7 cellular contexts compared by ENCODE assay signal in the genomic region with DNA sequence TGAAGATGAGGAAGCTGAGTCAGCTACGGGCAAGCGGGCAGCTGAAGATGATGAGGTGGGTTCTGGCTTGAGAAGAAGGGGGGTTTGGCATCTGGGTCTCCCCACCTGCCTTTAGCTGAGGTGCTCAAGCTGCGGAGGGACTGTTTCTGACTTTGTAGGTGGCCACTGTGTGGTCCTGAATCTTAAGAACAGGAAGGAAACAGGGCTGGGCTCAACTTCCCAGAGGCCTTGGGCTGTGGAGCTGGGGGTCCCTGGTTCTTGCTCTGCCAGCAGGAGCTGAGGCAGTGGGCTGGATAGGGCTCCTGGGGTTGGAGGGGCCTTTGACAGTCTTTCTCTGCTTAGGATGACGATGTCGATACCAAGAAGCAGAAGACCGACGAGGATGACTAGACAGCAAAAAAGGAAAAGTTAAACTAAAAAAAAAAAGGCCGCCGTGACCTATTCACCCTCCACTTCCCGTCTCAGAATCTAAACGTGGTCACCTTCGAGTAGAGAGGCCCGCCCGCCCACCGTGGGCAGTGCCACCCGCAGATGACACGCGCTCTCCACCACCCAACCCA. TPM values are rescaled to one million over a fixed set of nuclear protein-coding genes. Genes with fewer than 3 reads are reported as not detected.
DNase-seq lines count a peak whose midpoint lies in the region; ATAC-seq and TF ChIP-seq lines count a peak whose summit lies in the region.
"Not testable (repeated sequence)": the region's sequence is repeated elsewhere in the genome, so short reads cannot be mapped to it uniquely, and the experiment has no call there.

No MANE protein-coding gene starts in this region.

- H2AFZ ChIP-seq in HCT116 (ENCODE audit: low read depth, low read length, poor library complexity, severe bottlenecking), result not testable (repeated sequence)

- H3K27ac ChIP-seq in HCT116 (ENCODE audit: low read depth, low read length) (peak overlapping the region; percentile 99), RWPE2 (ENCODE audit: poor library complexity, severe bottlenecking) (peak overlapping the region; percentile 90)
- not testable (repeated sequence) for H3K27ac ChIP-seq in brain microvascular endothelial cell

- in situ Hi-C loops in brain microvascular endothelial cell (cut with HindIII; ENCODE audit: low pct_ligation_motif_present, low sequenced_read_pairs), result not testable (repeated sequence)

- H3K9ac ChIP-seq in HCT116 (ENCODE audit: low read length), result peak overlapping the region; percentile 94

- BruUV-seq in HCT116 (replicated peaks; lab: Mats Ljungman, UMichigan), result not testable (repeated sequence)

- RAD21 ChIA-PET in HCT116 (lab: Charles Lee; ENCODE audit: low non-redundant PET in 1 of 2, low total read pairs in 2 of 2, uncharacterized antibody in 2 of 2, unreplicated experiment in 2 of 2), result not testable (repeated sequence)

- not testable (repeated sequence) for H3K9me3 ChIP-seq in HCT116 (ENCODE audit: control insufficient read depth in 1 of 2, insufficient read depth in 1 of 2, low read depth in 1 of 2, low read length in 2 of 2); RWPE2 (ENCODE audit: severe bottlenecking)

- POLR2A ChIA-PET in HCT116 (lab: Charles Lee), result interaction anchor here (0.9 to 6.5 kb wide), 3 partner anchors 25 to 39 kb away, joined by 3 to 50 read pairs (median 3); no protein-coding TSS in a partner anchor

- TF ChIP-seq RAD21 in HCT116 (IDR thresholded peaks at IDR 0.05; ENCODE audit: low read depth), result not testable (repeated sequence)

- ATAC-seq in HCT116; RWPE2 (ENCODE audit: low read depth); Right ventricle myocardium inferior; natural killer cell treated with Interleukin-12 subunit alpha and Interleukin-12 subunit beta and Interleukin-15 and Interleukin-18, amount 100 ng/mL, for 72 hours: not testable (repeated sequence)

- H3K27me3 Mint-ChIP-seq in natural killer cell treated with Interleukin-12 subunit alpha and Interleukin-12 subunit beta and Interleukin-15 and Interleukin-18, amount 100 ng/mL, for 72 hours, result not testable (repeated sequence)

- peaks cover 31% of the 10 kb centered on the region; the same call in 1 of the 2 replicates for H4K20me1 ChIP-seq in HCT116 (ENCODE audit: insufficient read depth)

- H3K4me3 Mint-ChIP-seq in natural killer cell treated with Interleukin-12 subunit alpha and Interleukin-12 subunit beta and Interleukin-15 and Interleukin-18, amount 100 ng/mL, for 72 hours, result peak overlapping the region; percentile 96

- intact Hi-C loops in HCT116 (cut with micrococcal nuclease), result not testable (repeated sequence)
- intact Hi-C loops in Right ventricle myocardium inferior (cut with DNase I), result loop anchor here (5.0 kb wide), 1 partner anchor 70 kb away; a partner anchor contains a TSS

- CTCF ChIA-PET in HCT116 (lab: Charles Lee), result interaction anchor here (5.5 to 5.7 kb wide), 2 partner anchors 38 to 100 kb away, joined by 80 to 185 read pairs; no protein-coding TSS in a partner anchor

- not testable (repeated sequence) for H3K27me3 ChIP-seq in HCT116 (ENCODE audit: insufficient read depth, low read length); RWPE2 (ENCODE audit: insufficient read depth, poor library complexity, severe bottlenecking); brain microvascular endothelial cell (replicated peaks)

- H3K9me2 ChIP-seq in HCT116 (ENCODE audit: insufficient read depth), result not testable (repeated sequence)

- TF ChIP-seq CTCF in HCT116 (IDR thresholded peaks at IDR 0.05 in 2 of 3, conservative IDR thresholded peaks at IDR 0.05 in 1 of 3; ENCODE audit: borderline replicate concordance in 1 of 3, insufficient read depth in 1 of 3, low read depth in 2 of 3, low read length in 2 of 3); RWPE2 (IDR thresholded peaks at IDR 0.05; ENCODE audit: poor library complexity, severe bottlenecking); brain microvascular endothelial cell (IDR thresholded peaks at IDR 0.05; ENCODE audit: low read depth, low read length, missing control alignments): not testable (repeated sequence)

- H3K4me2 ChIP-seq in HCT116 (ENCODE audit: low read length), result peak overlapping the region; percentile 93

- peaks cover 42 to 52% of the 10 kb centered on the region in 2 donors for H3K4me1 Mint-ChIP-seq in natural killer cell treated with Interleukin-12 subunit alpha and Interleukin-12 subunit beta and Interleukin-15 and Interleukin-18, amount 100 ng/mL, for 72 hours (ENCODE audit: low read depth in 2 of 2)

- not testable (repeated sequence) for H3K9me3 Mint-ChIP-seq in natural killer cell treated with Interleukin-12 subunit alpha and Interleukin-12 subunit beta and Interleukin-15 and Interleukin-18, amount 100 ng/mL, for 72 hours

- peaks cover 45% of the 10 kb centered on the region for H3K79me2 ChIP-seq in HCT116 (ENCODE audit: insufficient read depth, low read length)

- H3K36me3 ChIP-seq in HCT116 (ENCODE audit: control insufficient read depth in 1 of 2, insufficient read depth in 2 of 2, low read length in 2 of 2) (peaks cover 19 to 38% of the 10 kb centered on the region in 2 experiments), RWPE2 (ENCODE audit: low read depth) (peaks cover 46% of the 10 kb centered on the region), brain microvascular endothelial cell (replicated peaks) (peaks cover 16% of the 10 kb centered on the region)

- H3K4me3 ChIP-seq in HCT116 (replicated peaks in 1 of 2; ENCODE audit: low read depth in 1 of 2, low read length in 2 of 2) (peak overlapping the region; percentile 69 to 94), brain microvascular endothelial cell (ENCODE audit: low read depth, low read length) (peak overlapping the region; percentile 17)
- not testable (repeated sequence) for H3K4me3 ChIP-seq in RWPE2 (ENCODE audit: severe bottlenecking)

- not testable (repeated sequence) for TF ChIP-seq POLR2A in HCT116 (IDR thresholded peaks at IDR 0.05; ENCODE audit: borderline replicate concordance, extremely low read depth, insufficient read depth, insufficient read length)

- not testable (repeated sequence) for DNase-seq in HCT116 (ENCODE audit: low read depth, low spot score); RWPE2 (ENCODE audit: low spot score); brain microvascular endothelial cell
- DNase-seq in activated T-cell treated with anti-CD3 and anti-CD28 coated beads for 4 hours (peak; percentile 25), Right ventricle myocardium inferior (ENCODE audit: missing footprints) (peak; percentile 81)
- DNase-seq in natural killer cell treated with Interleukin-12 subunit alpha and Interleukin-12 subunit beta and Interleukin-15 and Interleukin-18, amount 100 ng/mL, for 72 hours (ENCODE audit: low spot score), result peak; percentile 72
- DNase-seq in stimulated activated CD4-positive, alpha-beta T cell treated with anti-CD3 and anti-CD28 coated beads, Interleukin-4, amount 100 ng/mL, for 48 hours (ENCODE audit: low read depth in 2 of 2), result peak; percentile 27 to 47

- H3K36me3 Mint-ChIP-seq in natural killer cell treated with Interleukin-12 subunit alpha and Interleukin-12 subunit beta and Interleukin-15 and Interleukin-18, amount 100 ng/mL, for 72 hours, result peaks cover 17% of the 10 kb centered on the region

- peak overlapping the region; percentile 95 to 99 for H3K27ac Mint-ChIP-seq in natural killer cell treated with Interleukin-12 subunit alpha and Interleukin-12 subunit beta and Interleukin-15 and Interleukin-18, amount 100 ng/mL, for 72 hours

- peaks cover 23 to 67% of the 10 kb centered on the region in 2 experiments for H3K4me1 ChIP-seq in HCT116 (ENCODE audit: control insufficient read depth in 1 of 2, insufficient read depth in 2 of 2, low read length in 2 of 2)
- H3K4me1 ChIP-seq in RWPE2 (ENCODE audit: insufficient read depth, poor library complexity, severe bottlenecking), result not testable (repeated sequence)

RNA-seq across cellular contexts. Expression of a gene that starts 4.2 kb away (rescaled TPM):
- 2,752 TPM for total RNA-seq in HCT116 (2021; ENCODE audit: unreplicated experiment)
- polyA plus RNA-seq in HCT116 (2012), result 2,841 and 3,306 TPM in 2 replicates
- 264 TPM for total RNA-seq in Right ventricle myocardium inferior
- 1,000 to 10,000 TPM; 1,013 to 1,764 TPM for total RNA-seq in natural killer cell treated with Interleukin-12 subunit alpha and Interleukin-12 subunit beta and Interleukin-15 and Interleukin-18, amount 100 ng/mL, for 72 hours
